8 cellular contexts compared by ENCODE assay signal in genomic region chr10:67788028-67788886, GRCh38. TPM values are rescaled to one million over a fixed set of nuclear protein-coding genes. Genes with fewer than 3 reads are reported as not detected.
DNase-seq lines count a peak whose midpoint lies in the region; ATAC-seq and TF ChIP-seq lines count a peak whose summit lies in the region.

No MANE protein-coding gene starts in this region.

- no peaks in the 10 kb centered on the region for H4K20me1 ChIP-seq in OCI-LY1 (ENCODE audit: insufficient read depth, low read length)

- H3K4me1 ChIP-seq in right atrium auricular region (no peaks in the 10 kb centered on the region), OCI-LY1 (ENCODE audit: insufficient read depth, low read length, severe bottlenecking) (peaks cover 36% of the 10 kb centered on the region), heart right ventricle (peaks cover 0 to 26% (median 0%) of the 10 kb centered on the region in 9 donors)

- H3K4me2 ChIP-seq in OCI-LY1 (ENCODE audit: low read length) = peak overlapping the region; percentile 65

- 37 to 38% methylated on average over 15 of the region's 15 CpGs for WGBS in heart right ventricle, 2 donors

- H3K4me3 ChIP-seq in right atrium auricular region = no peak overlapping the region
- H3K4me3 ChIP-seq in OCI-LY1 (ENCODE audit: low read depth, low read length, poor library complexity, severe bottlenecking) = peak overlapping the region; percentile 26
- H3K4me3 ChIP-seq in heart right ventricle = no peak overlapping the region

- H3K9me3 ChIP-seq in right atrium auricular region (no peaks in the 10 kb centered on the region), OCI-LY1 (ENCODE audit: low read length) (no peaks in the 10 kb centered on the region), heart right ventricle (no peaks in the 10 kb centered on the region)

- no peaks in the 10 kb centered on the region for H3K79me2 ChIP-seq in OCI-LY1 (ENCODE audit: insufficient read depth, low read length)

- peak overlapping the region; percentile 31; the same call in 1 of the 2 replicates for H2AFZ ChIP-seq in OCI-LY1 (ENCODE audit: low read length)

- H3K27me3 ChIP-seq in right atrium auricular region (no peaks in the 10 kb centered on the region), OCI-LY1 (ENCODE audit: insufficient read depth, low read length) (no peaks in the 10 kb centered on the region), heart right ventricle (no peaks in the 10 kb centered on the region)

- H3F3A ChIP-seq in OCI-LY1 (ENCODE audit: insufficient read depth, low read length) = no peaks in the 10 kb centered on the region

- no peaks in the 10 kb centered on the region for H3K9me2 ChIP-seq in OCI-LY1 (ENCODE audit: low read depth, low read length)

- H3K27ac ChIP-seq in right atrium auricular region (no peak overlapping the region), OCI-LY1 (ENCODE audit: low read depth, low read length, poor library complexity, severe bottlenecking) (no peak overlapping the region), heart right ventricle (no peak overlapping the region)

- peak overlapping the region; percentile 13; the same call in 1 of the 2 replicates for H3K9ac ChIP-seq in OCI-LY1 (ENCODE audit: low read length)

- ATAC-seq in Right ventricle myocardium inferior = peak; percentile 63
- peak; percentile 76 for ATAC-seq in HG03025 (IDR thresholded peaks at IDR 0.05; ENCODE audit: low FRiP score, unreplicated experiment)
- peak in 7 of 8 donors; percentile 16 to 81 (median 50) for ATAC-seq in heart right ventricle

- H3K36me3 ChIP-seq in right atrium auricular region (no peaks in the 10 kb centered on the region), OCI-LY1 (ENCODE audit: insufficient read depth, low read length) (no peaks in the 10 kb centered on the region), heart right ventricle (no peaks in the 10 kb centered on the region)

- peak in 1 of 2 donors; percentile 45 for TF ChIP-seq CTCF in right atrium auricular region (IDR thresholded peaks at IDR 0.05)
- peak; percentile 93 for TF ChIP-seq CTCF in OCI-LY1 (IDR thresholded peaks at IDR 0.05; ENCODE audit: low read length)
- peak in 7 of 9 donors; percentile 40 to 70 (median 51) for TF ChIP-seq CTCF in heart right ventricle (IDR thresholded peaks at IDR 0.05)

- intact Hi-C loops in Right ventricle myocardium inferior (cut with DNase I) (loop anchor here (10.0 kb wide), 1 partner anchor 263 kb away; no protein-coding TSS in a partner anchor), heart right ventricle (cut with DNase I) (no loop called here)

- DNase-seq in Right ventricle myocardium inferior (ENCODE audit: missing footprints) = peak; percentile 86
- DNase-seq in right atrium auricular region (ENCODE audit: low spot score) = no peak
- peak; percentile 87 to 88 for DNase-seq in activated T-cell treated with anti-CD3 and anti-CD28 coated beads, Interleukin-2, amount 50 U/mL, for 48 hours
- DNase-seq in heart right ventricle = peak; percentile 14 to 66
- peak; percentile 83 to 86 for DNase-seq in stimulated activated CD4-positive, alpha-beta T cell treated with anti-CD3 and anti-CD28 coated beads, Interleukin-2, amount 100 ng/mL, for 24 hours
- DNase-seq in NCI-H1092 treated with DMSO at 0.1 percent for 48 hours (lab: John Stamatoyannopoulos, UW) = no peak

RNA-seq across cellular contexts. Expression of gene DNAJC12, which starts 49.7 kb away (rescaled TPM):
- 7.1 TPM for total RNA-seq in Right ventricle myocardium inferior
- total RNA-seq in right atrium auricular region = 1 to 10 TPM; 2.6 to 6.0 TPM
- total RNA-seq in heart right ventricle = 10 to 100 TPM in 1 of 10 donors, 1 to 10 TPM in 9; 3.5 to 12.2 (median 5.1) TPM
- polyA plus RNA-seq in heart right ventricle = 1 to 10 TPM; 1.4 to 4.5 TPM

Comparison
In these comparisons a context has a peak if more than half of its experiments do, and no peak if none do; other contexts are left out.
1. DNase-seq: peak in Right ventricle myocardium inferior (single experiment), activated T-cell treated with anti-CD3 and anti-CD28 coated beads, Interleukin-2, amount 50 U/mL, for 48 hours (2 of 2), heart right ventricle (2 of 2) and stimulated activated CD4-positive, alpha-beta T cell treated with anti-CD3 and anti-CD28 coated beads, Interleukin-2, amount 100 ng/mL, for 24 hours (2 of 2); none in right atrium auricular region (single experiment) and NCI-H1092 treated with DMSO at 0.1 percent for 48 hours (single experiment).
2. Peak in every context shown above with its lines, with median percentiles within 50 percentile points of each other: ATAC-seq.